22 cellular contexts compared by ENCODE assay signal in the genomic region with DNA sequence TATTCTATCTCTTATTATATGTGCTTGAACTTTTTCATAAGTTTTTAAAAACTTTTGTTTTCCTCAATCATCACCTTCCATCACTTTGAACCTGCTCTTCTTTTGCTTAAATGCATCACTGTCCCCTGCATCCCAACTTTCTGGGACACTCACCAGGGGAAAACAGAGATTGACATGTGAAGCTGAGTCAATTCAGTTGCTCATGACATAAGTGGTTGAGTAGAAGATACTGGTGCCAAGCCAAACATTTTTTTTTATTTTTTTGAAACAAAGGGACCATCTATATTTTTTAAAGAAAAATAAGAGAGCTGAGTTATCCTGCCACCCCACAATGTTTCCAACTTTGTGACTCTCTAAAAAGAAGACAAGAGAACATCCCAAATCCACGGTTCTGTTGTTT.
DNase-seq lines count a peak whose midpoint lies in the region; ATAC-seq, FAIRE-seq and TF ChIP-seq lines count a peak whose summit lies in the region.
"Had no signal": no experiment of that assay in that cellular context is flagged by ENCODE, and none has a peak within 500 bp of the region (broad histone marks: within the 10 kb centered on the region; RNA-seq: fewer than 3 reads in every experiment).

No MANE protein-coding gene starts in this region.

- CTCF ChIA-PET in Panc1 (lab: Charles Lee) = no interaction called here

- 0 out of 2 replicates have a peak overlapping the region, but pooled peaks have one; percentile 36 for H3K27ac ChIP-seq in Panc1 (ENCODE audit: low read length)
- no peak overlapping the region for H3K27ac ChIP-seq in small intestine (ENCODE audit: low read depth in 1 of 2, low read length in 1 of 2)
- H3K27ac ChIP-seq in Peyer's patch = no peak overlapping the region
- no peak overlapping the region for H3K27ac ChIP-seq in H9 (ENCODE audit: insufficient read length, low read depth, low read length)
- H3K27ac ChIP-seq: BLaER1, hepatocyte, pancreas, PC-9 had no signal

- no peak overlapping the region for H2BK15ac ChIP-seq in H9 (ENCODE audit: low read depth, low read length)

- no peak for FAIRE-seq in small intestine (lab: Jason Lieb, UNC)
- FAIRE-seq: pancreas had no signal

- no peak overlapping the region for H4K8ac ChIP-seq in H9 (replicated peaks; ENCODE audit: insufficient read length, low read depth, low read length)

- no peak for TF ChIP-seq CTCF in Panc1 (IDR thresholded peaks at IDR 0.05)
- TF ChIP-seq CTCF in chondrocyte (IDR thresholded peaks at IDR 0.05) = no peak
- TF ChIP-seq CTCF in Peyer's patch (IDR thresholded peaks at IDR 0.05) = no peak
- TF ChIP-seq CTCF in H9 (conservative IDR thresholded peaks at IDR 0.05) = no peak

- no peak for ATAC-seq in Panc1
- ATAC-seq: activated T-cell treated with anti-CD3 and anti-CD28 coated beads, Interleukin-2, amount 50 U/mL, for 72 hours; pancreas had no signal

- H4K20me1 ChIP-seq in H9 (ENCODE audit: control insufficient read depth, insufficient read depth, insufficient read length) = no peaks in the 10 kb centered on the region
- H4K20me1 ChIP-seq: BLaER1 had no signal

- intact Hi-C loops in Panc1 (cut with micrococcal nuclease; ENCODE audit: unreplicated experiment) = no loop called here

- no peak overlapping the region for H2BK120ac ChIP-seq in H9 (ENCODE audit: low read depth, low read length, poor library complexity, severe bottlenecking)

- H3K36me3 Mint-ChIP-seq in chondrocyte (ENCODE audit: low read depth) (no peaks in the 10 kb centered on the region), H9 (ENCODE audit: insufficient read depth in 1 of 3, low read depth in 3 of 3) (no peaks in the 10 kb centered on the region)

- H3K18ac ChIP-seq in H9 (ENCODE audit: insufficient read length, low read depth, low read length) = no peak overlapping the region

- H3K23me2 ChIP-seq in H9 (ENCODE audit: insufficient read length, low read depth, low read length, poor library complexity, severe bottlenecking) = no peaks in the 10 kb centered on the region

- no peaks in the 10 kb centered on the region for H3K27me3 ChIP-seq in Panc1 (ENCODE audit: control insufficient read depth, insufficient read depth, low read length)
- no peaks in the 10 kb centered on the region for H3K27me3 ChIP-seq in small intestine (ENCODE audit: control insufficient read depth in 2 of 2, insufficient read depth in 2 of 2, low read length in 2 of 2)
- no peaks in the 10 kb centered on the region for H3K27me3 ChIP-seq in Peyer's patch
- no peaks in the 10 kb centered on the region for H3K27me3 ChIP-seq in H9 (ENCODE audit: insufficient read depth, low read length)
- H3K27me3 ChIP-seq: BLaER1, hepatocyte, pancreas, tibial nerve had no signal

- no peaks in the 10 kb centered on the region for H3K79me1 ChIP-seq in H9 (ENCODE audit: insufficient read depth, low read depth, low read length, poor library complexity, severe bottlenecking)

- no peak overlapping the region for H3K14ac ChIP-seq in H9 (ENCODE audit: insufficient read depth, low read length)

- no peak overlapping the region for H4K91ac ChIP-seq in H9 (ENCODE audit: insufficient read length, low read depth, low read length)

- H3K4ac ChIP-seq in H9 (ENCODE audit: low read depth, low read length) = no peak overlapping the region

- H3K27ac Mint-ChIP-seq in chondrocyte (ENCODE audit: unreplicated experiment) (peak overlapping the region; percentile 78), H9 (no peak overlapping the region)

- H3K56ac ChIP-seq in H9 (ENCODE audit: insufficient read length, low read depth, low read length) = no peak overlapping the region

- BruUV-seq in Panc1 (replicated peaks; lab: Mats Ljungman, UMichigan) = no TSS peak

- H3K36me3 ChIP-seq in Panc1 (ENCODE audit: control insufficient read depth, insufficient read depth, low read length) = no peaks in the 10 kb centered on the region
- no peaks in the 10 kb centered on the region for H3K36me3 ChIP-seq in small intestine (ENCODE audit: control insufficient read depth in 2 of 2, insufficient read depth in 2 of 2, low read length in 2 of 2)
- no peaks in the 10 kb centered on the region for H3K36me3 ChIP-seq in Peyer's patch
- H3K36me3 ChIP-seq: BLaER1, pancreas, tibial nerve had no signal

- no peak overlapping the region for H2BK12ac ChIP-seq in H9 (ENCODE audit: insufficient read length, low read depth, low read length)

- H2BK5ac ChIP-seq in H9 (ENCODE audit: insufficient read length, low read length) = no peak overlapping the region

- H3T11ph ChIP-seq in H9 (ENCODE audit: low read length) = no peak overlapping the region

- peaks cover 36% of the 10 kb centered on the region for H3K4me1 ChIP-seq in Panc1 (ENCODE audit: control insufficient read depth, insufficient read depth, low read length)
- H3K4me1 ChIP-seq in small intestine (ENCODE audit: control insufficient read depth in 2 of 2, insufficient read depth in 1 of 2, low read depth in 1 of 2, low read length in 1 of 2) = no peaks in the 10 kb centered on the region
- H3K4me1 ChIP-seq in Peyer's patch = peaks cover 0 to 6% (median 0%) of the 10 kb centered on the region in 4 donors
- no peaks in the 10 kb centered on the region for H3K4me1 ChIP-seq in H9 (ENCODE audit: insufficient read depth, low read length)

- 89 to 96% (median 93%) methylated on average over 1 of the region's 1 CpG for WGBS in small intestine, 3 donors
- no CpG with 5 or more reads among the region's 1 CpG for WGBS in H9 (ENCODE audit: extremely low coverage, insufficient read length, low lambda C conversion rate)

- POLR2A ChIA-PET in Panc1 (lab: Charles Lee) = no interaction called here

- no peak overlapping the region for H4K5ac ChIP-seq in H9 (ENCODE audit: insufficient read length, low read depth, low read length)

- H3K4me3 Mint-ChIP-seq in chondrocyte (ENCODE audit: unreplicated experiment) = no peak overlapping the region
- no peak overlapping the region for H3K4me3 Mint-ChIP-seq in H9
- H3K4me3 Mint-ChIP-seq: activated CD4-positive, alpha-beta memory T cell treated with anti-CD3 and anti-CD28 coated beads for 36 hours had no signal

- H3K79me2 ChIP-seq in H9 (ENCODE audit: insufficient read depth, low read length) = no peaks in the 10 kb centered on the region
- H3K79me2 ChIP-seq: hepatocyte had no signal

- no peaks in the 10 kb centered on the region for H3K9me3 ChIP-seq in Panc1 (ENCODE audit: control insufficient read depth, insufficient read depth, low read depth, low read length)
- H3K9me3 ChIP-seq in small intestine (ENCODE audit: control insufficient read depth, low read depth) = no peaks in the 10 kb centered on the region
- no peaks in the 10 kb centered on the region for H3K9me3 ChIP-seq in Peyer's patch
- H3K9me3 ChIP-seq in H9 (ENCODE audit: control insufficient read depth, low read depth, low read length) = no peaks in the 10 kb centered on the region
- H3K9me3 ChIP-seq: pancreas, tibial nerve had no signal

- TF ChIP-seq POLR2A in Peyer's patch (IDR thresholded peaks at IDR 0.05) = no peak

- H3K23ac ChIP-seq in H9 (ENCODE audit: insufficient read length, low read depth, low read length) = no peak overlapping the region

- H3K4me2 ChIP-seq in H9 (ENCODE audit: insufficient read depth, insufficient read length, low read length) = no peak overlapping the region
- H3K4me2 ChIP-seq: BLaER1, hepatocyte, PC-9 had no signal

- H3K9me3 Mint-ChIP-seq in chondrocyte (ENCODE audit: low read depth) = no peaks in the 10 kb centered on the region
- no peaks in the 10 kb centered on the region for H3K9me3 Mint-ChIP-seq in H9
- H3K9me3 Mint-ChIP-seq: activated CD4-positive, alpha-beta memory T cell treated with anti-CD3 and anti-CD28 coated beads for 36 hours had no signal

- H3K4me3 ChIP-seq in Panc1 (ENCODE audit: low read depth in 2 of 2, low read length in 2 of 2) (no peak overlapping the region), small intestine (ENCODE audit: low read depth in 1 of 2, low read length in 2 of 2) (no peak overlapping the region), Peyer's patch (no peak overlapping the region)
- H3K4me3 ChIP-seq: BLaER1, hepatocyte, pancreas, PC-9, tibial nerve had no signal

- H2BK20ac ChIP-seq in H9 (ENCODE audit: low read depth, low read length, poor library complexity, severe bottlenecking) = no peak overlapping the region

- in situ Hi-C loops in Panc1 (cut with HindIII; ENCODE audit: low pct_unique_long_range_greater_than_20kb, low sequenced_read_pairs) = no loop called here

- H3K27me3 Mint-ChIP-seq in chondrocyte (ENCODE audit: low read depth) (no peaks in the 10 kb centered on the region), H9 (ENCODE audit: low read depth) (no peaks in the 10 kb centered on the region)
- H3K27me3 Mint-ChIP-seq: activated CD4-positive, alpha-beta memory T cell treated with anti-CD3 and anti-CD28 coated beads for 36 hours had no signal

- no peak overlapping the region for H3K9ac ChIP-seq in H9 (ENCODE audit: extremely low read depth, insufficient read length, low read length)
- H3K9ac ChIP-seq: BLaER1 had no signal

- H2AK5ac ChIP-seq in H9 (ENCODE audit: insufficient read length, low read length) = no peak overlapping the region

- DNase-seq in Daoy (ENCODE audit: low read depth) (peak; percentile 58), Panc1 (ENCODE audit: low read depth, low spot score) (no peak), chondrocyte (ENCODE audit: low spot score) (no peak), myocyte (ENCODE audit: low read depth) (peak; percentile 19), small intestine (no peak), Peyer's patch (no peak), H9 (no peak), NCI-H1092 (lab: John Stamatoyannopoulos, UW) (no peak)
- DNase-seq: activated CD4-positive, alpha-beta memory T cell treated with anti-CD3 and anti-CD28 coated beads for 36 hours; activated T-cell treated with anti-CD3 and anti-CD28 coated beads, Interleukin-2, amount 50 U/mL, for 72 hours; amygdala; cortex of kidney; DMS79; MV-4-11; NCI-H2081; NCI-H524; pancreas; PC-9; stimulated activated CD4-positive, alpha-beta T cell treated with anti-CD3 and anti-CD28 coated beads, Interleukin-4, amount 100 ng/mL, for 4 hours had no signal

- H3K4me1 Mint-ChIP-seq in chondrocyte (ENCODE audit: low read depth) = peaks cover 57% of the 10 kb centered on the region
- H3K4me1 Mint-ChIP-seq in H9 = no peaks in the 10 kb centered on the region

- no peak overlapping the region for H2AFZ ChIP-seq in H9 (ENCODE audit: low read length)
- H2AFZ ChIP-seq: hepatocyte, PC-9 had no signal

Comparison
In these comparisons a context has a peak if more than half of its experiments do, and no peak if none do; other contexts are left out.
1. DNase-seq: peak in Daoy (single experiment) and myocyte (single experiment); none in Panc1 (single experiment), chondrocyte (single experiment), small intestine (single experiment), Peyer's patch (0 of 3), H9 (single experiment) and NCI-H1092 (single experiment).